Comparison of ENCODE assay signal across 8 cellular contexts in genomic region chr14:91947196-91948184, GRCh38. TPM values are rescaled to one million over a fixed set of nuclear protein-coding genes. Genes with fewer than 3 reads are reported as not detected.
DNase-seq lines count a peak whose midpoint lies in the region; ATAC-seq and TF ChIP-seq lines count a peak whose summit lies in the region.

A gene with protein sequence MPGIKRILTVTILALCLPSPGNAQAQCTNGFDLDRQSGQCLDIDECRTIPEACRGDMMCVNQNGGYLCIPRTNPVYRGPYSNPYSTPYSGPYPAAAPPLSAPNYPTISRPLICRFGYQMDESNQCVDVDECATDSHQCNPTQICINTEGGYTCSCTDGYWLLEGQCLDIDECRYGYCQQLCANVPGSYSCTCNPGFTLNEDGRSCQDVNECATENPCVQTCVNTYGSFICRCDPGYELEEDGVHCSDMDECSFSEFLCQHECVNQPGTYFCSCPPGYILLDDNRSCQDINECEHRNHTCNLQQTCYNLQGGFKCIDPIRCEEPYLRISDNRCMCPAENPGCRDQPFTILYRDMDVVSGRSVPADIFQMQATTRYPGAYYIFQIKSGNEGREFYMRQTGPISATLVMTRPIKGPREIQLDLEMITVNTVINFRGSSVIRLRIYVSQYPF (minus strand): TSS chr14:91947694. CDS start chr14:91947229, 465 bp downstream.

- TF ChIP-seq CTCF in GM13977 (IDR thresholded peaks at IDR 0.05; ENCODE audit: extremely low read depth, insufficient read depth, missing control alignments) (no peak), brain microvascular endothelial cell (IDR thresholded peaks at IDR 0.05; ENCODE audit: low read depth, low read length, missing control alignments) (no peak)

- H3K9ac ChIP-seq in iPS-20b (ENCODE audit: low read depth, low read length) (peak within 1 kb of the TSS; percentile 30; the same call in 1 of the 2 replicates), skeletal muscle satellite cell (ENCODE audit: low read depth, low read length) (peak within 1 kb of the TSS; percentile 92)

- H3K4me1 ChIP-seq in iPS-20b (ENCODE audit: insufficient read depth, low read length) (peaks cover 6% of the 10 kb centered on the region), skeletal muscle satellite cell (ENCODE audit: control insufficient read depth, insufficient read depth, low read length) (peaks cover 17% of the 10 kb centered on the region)

- in situ Hi-C loops in GM13977 (cut with MboI; ENCODE audit: low pct_unique_long_range_greater_than_20kb, low sequenced_read_pairs, unreplicated experiment): no loop called here
- in situ Hi-C loops in brain microvascular endothelial cell (cut with HindIII; ENCODE audit: low pct_ligation_motif_present, low sequenced_read_pairs): no loop called here

- ATAC-seq in T-cell (replicated peaks in 1 of 4) (peak; percentile 64 to 81 (median 76)), HG03442 (IDR thresholded peaks at IDR 0.05; ENCODE audit: unreplicated experiment) (no peak), GM21619 (IDR thresholded peaks at IDR 0.05; ENCODE audit: unreplicated experiment) (no peak)

- H3K4me3 Mint-ChIP-seq in T-cell: peak within 1 kb of the TSS; percentile 78 to 83 (median 80)

- no peaks in the 10 kb centered on the region for H3K9me3 Mint-ChIP-seq in T-cell

- peaks cover 5% of the 10 kb centered on the region for H3K27me3 ChIP-seq in brain microvascular endothelial cell (replicated peaks)
- H3K27me3 ChIP-seq in iPS-20b (ENCODE audit: insufficient read depth, low read length): peaks cover 42% of the 10 kb centered on the region
- H3K27me3 ChIP-seq in skeletal muscle satellite cell (ENCODE audit: control insufficient read depth, insufficient read depth, low read length): no peaks in the 10 kb centered on the region

- H3K4me1 Mint-ChIP-seq in T-cell: peaks cover 14 to 21% (median 15%) of the 10 kb centered on the region in 3 donors

- H3K4me3 ChIP-seq in brain microvascular endothelial cell (ENCODE audit: low read depth, low read length) (peak within 1 kb of the TSS; percentile 56), iPS-20b (ENCODE audit: low read length) (peak within 1 kb of the TSS; percentile 84), skeletal muscle satellite cell (ENCODE audit: low read length) (peak within 1 kb of the TSS; percentile 80)

- H3K27ac ChIP-seq in brain microvascular endothelial cell (no peak within 1 kb of the TSS), iPS-20b (ENCODE audit: low read length) (no peak within 1 kb of the TSS)

- peak; percentile 34 for DNase-seq in GM13977 (ENCODE audit: low spot score)
- DNase-seq in T-cell: peak in 18 of 34 experiments; percentile 1 to 31 (median 8)
- peak; percentile 30 for DNase-seq in brain microvascular endothelial cell
- no peak for DNase-seq in NK-92 treated with Interleukin-12 subunit alpha and Interleukin-12 subunit beta, amount 100 ng/mL, for 24 hours (lab: John Stamatoyannopoulos, UW)

- H3K27me3 Mint-ChIP-seq in T-cell: peaks cover 21 to 40% of the 10 kb centered on the region in 2 donors

- H3K4me2 ChIP-seq in skeletal muscle satellite cell (ENCODE audit: low read length): peak within 1 kb of the TSS; percentile 90

- CTCF ChIA-PET in T-cell (lab: Charles Lee): interaction anchor here in 1 of 2 donors (0.5 kb wide), 1 partner anchor 22 kb away, joined by 3 read pairs; no protein-coding TSS in a partner anchor

- H3K36me3 ChIP-seq in brain microvascular endothelial cell (replicated peaks) (no peaks in the 10 kb centered on the region), iPS-20b (ENCODE audit: insufficient read depth, low read depth, low read length) (no peaks in the 10 kb centered on the region), skeletal muscle satellite cell (ENCODE audit: insufficient read depth, low read length) (no peaks in the 10 kb centered on the region)

- POLR2A ChIA-PET in T-cell (lab: Charles Lee): interaction anchor here in 1 of 2 donors (0.9 kb wide), 1 partner anchor 81 kb away, joined by 3 read pairs; no protein-coding TSS in a partner anchor

- H3K27ac Mint-ChIP-seq in T-cell: no peak within 1 kb of the TSS

- H3K9me3 ChIP-seq in iPS-20b (ENCODE audit: insufficient read depth, low read depth, low read length): no peaks in the 10 kb centered on the region
- H3K9me3 ChIP-seq in skeletal muscle satellite cell (replicated peaks; ENCODE audit: low read length): no peaks in the 10 kb centered on the region

- H3K36me3 Mint-ChIP-seq in T-cell: no peaks in the 10 kb centered on the region

RNA-seq across cellular contexts. Expression of the gene that starts here (rescaled TPM):
- total RNA-seq in T-cell: 10 to 100 TPM in 1 of 5 donors, 1 to 10 TPM in 4; 4.2 to 19.5 (median 9.5) TPM
- total RNA-seq in skeletal muscle satellite cell (2012; rRNA removed): 38.5 and 46.3 TPM in 2 replicates

Comparison
In these comparisons a context has a peak if more than half of its experiments do, and no peak if none do; other contexts are left out.
1. ATAC-seq: peak in T-cell (4 of 4); none in HG03442 (single experiment) and GM21619 (single experiment).
2. Peak in every context shown above with its lines, with median percentiles within 50 percentile points of each other: H3K4me3 ChIP-seq.